21 cellular contexts compared by ENCODE assay signal in the genomic region with DNA sequence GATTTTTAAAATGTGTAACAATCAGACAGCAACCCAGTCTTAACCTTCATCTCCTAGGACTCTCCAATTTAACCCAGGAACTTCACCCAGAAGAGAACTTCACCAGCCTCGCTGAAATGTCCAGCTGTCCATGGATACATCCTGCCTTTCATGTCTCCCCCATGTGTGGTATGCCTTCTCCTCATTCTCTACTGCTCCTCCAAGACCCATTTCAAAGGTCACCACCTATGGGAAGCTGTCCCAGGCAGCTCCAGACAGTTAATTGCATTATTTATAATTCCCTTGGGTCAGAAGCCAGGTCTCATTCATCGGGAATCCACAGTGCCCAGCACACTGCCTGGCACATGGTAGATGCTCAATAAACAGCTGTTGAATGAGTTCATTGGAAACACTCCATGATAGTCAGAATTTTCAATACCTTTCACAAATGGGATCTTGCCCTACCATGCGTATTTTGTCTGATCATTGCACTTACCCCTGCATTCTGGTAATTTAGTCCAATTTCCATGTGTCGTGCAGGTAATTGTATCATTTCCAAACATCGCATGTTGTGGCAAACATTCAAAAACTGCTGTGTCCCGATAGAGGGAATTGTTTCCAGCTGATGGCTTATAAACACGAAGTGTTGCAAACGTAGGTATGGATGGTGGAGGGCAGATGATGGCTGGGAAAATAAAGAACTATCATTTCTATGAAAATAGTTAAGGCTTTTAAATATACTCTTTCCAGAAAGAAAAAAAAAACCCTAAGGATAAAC. TPM values are rescaled to one million over a fixed set of nuclear protein-coding genes. Genes with fewer than 3 reads are reported as not detected.
DNase-seq lines count a peak whose midpoint lies in the region; ATAC-seq and TF ChIP-seq lines count a peak whose summit lies in the region.
"Had no signal": no experiment of that assay in that cellular context is flagged by ENCODE, and none has a peak within 500 bp of the region (broad histone marks: within the 10 kb centered on the region; RNA-seq: fewer than 3 reads in every experiment).

No MANE protein-coding gene starts in this region.

- no peaks in the 10 kb centered on the region for H3K4me1 Mint-ChIP-seq in CD8-positive, alpha-beta memory T cell
- H3K4me1 Mint-ChIP-seq in immature natural killer cell: no peaks in the 10 kb centered on the region
- H3K4me1 Mint-ChIP-seq: CD14-positive monocyte; CD4-positive, CD25-positive, alpha-beta regulatory T cell had no signal

- H3K9me3 ChIP-seq in A673 (ENCODE audit: low read depth, low read length, poor library complexity, severe bottlenecking): no peaks in the 10 kb centered on the region
- no peaks in the 10 kb centered on the region for H3K9me3 ChIP-seq in HEK293 (ENCODE audit: control insufficient read depth, insufficient read depth, low read depth, low read length)
- H3K9me3 ChIP-seq in SK-N-MC (ENCODE audit: low read depth, low read length): no peaks in the 10 kb centered on the region
- H3K9me3 ChIP-seq in CD8-positive, alpha-beta memory T cell (ENCODE audit: low read length): no peaks in the 10 kb centered on the region
- H3K9me3 ChIP-seq: A549, BE2C, BLaER1, Caco-2 had no signal

- CTCF ChIA-PET in A673 (lab: Charles Lee): no interaction called here
- CTCF ChIA-PET in HEK293 (lab: Yijun Ruan, JAX): interaction anchor here (0.6 kb wide), 1 partner anchor 20 kb away, joined by 3 read pairs; no protein-coding TSS in a partner anchor
- CTCF ChIA-PET in CD8-positive, alpha-beta memory T cell (lab: Charles Lee): no interaction called here

- peak overlapping the region; percentile 37 for H3K9ac ChIP-seq in SK-N-MC (ENCODE audit: insufficient read length)
- H3K9ac ChIP-seq: BLaER1 had no signal

- H3K27ac Mint-ChIP-seq in CD8-positive, alpha-beta memory T cell: peak overlapping the region in 1 of 8 donors; percentile 87
- H3K27ac Mint-ChIP-seq in immature natural killer cell: no peak overlapping the region
- H3K27ac Mint-ChIP-seq: CD14-positive monocyte; CD4-positive, CD25-positive, alpha-beta regulatory T cell had no signal

- H3K4me3 ChIP-seq in A673 (ENCODE audit: low read depth, low read length, poor library complexity, severe bottlenecking): no peak overlapping the region
- no peak overlapping the region for H3K4me3 ChIP-seq in HEK293 (ENCODE audit: low read depth, low read length)
- 0 out of 2 replicates have a peak overlapping the region, but pooled peaks have one; percentile 6 for H3K4me3 ChIP-seq in SK-N-MC
- H3K4me3 ChIP-seq in CD8-positive, alpha-beta memory T cell (ENCODE audit: low read length): no peak overlapping the region
- H3K4me3 ChIP-seq: A549, BLaER1 had no signal

- no peaks in the 10 kb centered on the region for H3K27me3 ChIP-seq in A673 (replicated peaks; ENCODE audit: insufficient read depth, low read depth, low read length, poor library complexity)
- no peaks in the 10 kb centered on the region for H3K27me3 ChIP-seq in CD8-positive, alpha-beta memory T cell (ENCODE audit: insufficient read depth, low read length, poor library complexity, severe bottlenecking)
- H3K27me3 ChIP-seq: BLaER1 had no signal

- intact Hi-C loops in A673 (cut with micrococcal nuclease; ENCODE audit: unreplicated experiment): no loop called here

- POLR2A ChIA-PET in A673 (lab: Charles Lee; ENCODE audit: low non-redundant PET) (interaction anchor here (0.7 kb wide), 1 partner anchor 31 kb away, joined by 14 read pairs; no protein-coding TSS in a partner anchor), HEK293 (lab: Yijun Ruan, JAX) (no interaction called here)
- POLR2A ChIA-PET in CD8-positive, alpha-beta memory T cell (lab: Charles Lee): interaction anchor here (0.5 kb wide), 1 partner anchor 31 kb away, joined by 3 read pairs; no protein-coding TSS in a partner anchor

- no peaks in the 10 kb centered on the region for H3K36me3 ChIP-seq in A673 (ENCODE audit: insufficient read depth, low read length, poor library complexity, severe bottlenecking)
- no peaks in the 10 kb centered on the region for H3K36me3 ChIP-seq in HEK293 (ENCODE audit: control insufficient read depth in 2 of 2, insufficient read depth in 1 of 2, low read length in 2 of 2)
- H3K36me3 ChIP-seq in SK-N-MC (ENCODE audit: insufficient read depth, low read length): no peaks in the 10 kb centered on the region
- H3K36me3 ChIP-seq in CD8-positive, alpha-beta memory T cell (ENCODE audit: insufficient read depth, low read length): no peaks in the 10 kb centered on the region
- H3K36me3 ChIP-seq: BE2C, BLaER1 had no signal

- H3K4me1 ChIP-seq in A673 (ENCODE audit: insufficient read depth, low read length, poor library complexity, severe bottlenecking): peaks cover 17% of the 10 kb centered on the region
- H3K4me1 ChIP-seq in HEK293 (ENCODE audit: control insufficient read depth, insufficient read depth, low read length): no peaks in the 10 kb centered on the region
- H3K4me1 ChIP-seq in CD8-positive, alpha-beta memory T cell (ENCODE audit: insufficient read depth, low read length): no peaks in the 10 kb centered on the region
- H3K4me1 ChIP-seq: BE2C, Caco-2 had no signal

- H3K4me3 Mint-ChIP-seq in CD8-positive, alpha-beta memory T cell: no peak overlapping the region
- no peak overlapping the region for H3K4me3 Mint-ChIP-seq in immature natural killer cell
- H3K4me3 Mint-ChIP-seq: CD14-positive monocyte; CD4-positive, CD25-positive, alpha-beta regulatory T cell had no signal

- H3K36me3 Mint-ChIP-seq in CD8-positive, alpha-beta memory T cell: no peaks in the 10 kb centered on the region
- no peaks in the 10 kb centered on the region for H3K36me3 Mint-ChIP-seq in immature natural killer cell
- H3K36me3 Mint-ChIP-seq: CD14-positive monocyte; CD4-positive, alpha-beta memory T cell had no signal

- H3K27ac ChIP-seq in A673 (ENCODE audit: low read depth, low read length, poor library complexity, severe bottlenecking): peak overlapping the region; percentile 37
- H3K27ac ChIP-seq in HEK293 (ENCODE audit: extremely low read depth, low read depth, low read length): no peak overlapping the region
- H3K27ac ChIP-seq in SK-N-MC: peak overlapping the region; percentile 97
- H3K27ac ChIP-seq in CD8-positive, alpha-beta memory T cell (ENCODE audit: low read depth, low read length): no peak overlapping the region
- H3K27ac ChIP-seq: 22Rv1, A549, BLaER1 had no signal

- BruUV-seq in A673 (replicated peaks; lab: Mats Ljungman, UMichigan): TSS peak; percentile 95

- TF ChIP-seq CTCF in A673 (conservative IDR thresholded peaks at IDR 0.05; ENCODE audit: low read depth, low read length): no peak
- no peak for TF ChIP-seq CTCF in HEK293 (tag by site-specific recombination; IDR thresholded peaks at IDR 0.05)

- no peaks in the 10 kb centered on the region for H3K9me3 Mint-ChIP-seq in CD8-positive, alpha-beta memory T cell
- H3K9me3 Mint-ChIP-seq in immature natural killer cell: no peaks in the 10 kb centered on the region
- H3K9me3 Mint-ChIP-seq: CD4-positive, alpha-beta memory T cell had no signal

- H3K27me3 Mint-ChIP-seq in CD8-positive, alpha-beta memory T cell: peaks cover 14 to 43% of the 10 kb centered on the region in 2 donors
- peaks cover 0 to 13% (median 11%) of the 10 kb centered on the region in 3 donors for H3K27me3 Mint-ChIP-seq in immature natural killer cell (ENCODE audit: low read depth in 3 of 3)

- DNase-seq in A673 (ENCODE audit: low spot score) (no peak), SK-N-MC (ENCODE audit: low read depth, low spot score) (no peak), immature natural killer cell (no peak)
- no peak for DNase-seq in CD8-positive, alpha-beta memory T cell
- DNase-seq: ACHN; BE2C; C1 segment of cervical spinal cord; Caco-2; Calu3; CD4-positive, alpha-beta memory T cell; CD4-positive, CD25-positive, alpha-beta regulatory T cell; DMS79 treated with DMSO at 0.1 percent for 48 hours; GF-D8 had no signal

- no peak for ATAC-seq in GM18867 (IDR thresholded peaks at IDR 0.05; ENCODE audit: unreplicated experiment)
- ATAC-seq: A549 had no signal

TF ChIP-seq in HEK293, 187 proteins besides CTCF, POLR2A, EP300 and RAD21:
- TF ChIP-seq, protein P1, sequence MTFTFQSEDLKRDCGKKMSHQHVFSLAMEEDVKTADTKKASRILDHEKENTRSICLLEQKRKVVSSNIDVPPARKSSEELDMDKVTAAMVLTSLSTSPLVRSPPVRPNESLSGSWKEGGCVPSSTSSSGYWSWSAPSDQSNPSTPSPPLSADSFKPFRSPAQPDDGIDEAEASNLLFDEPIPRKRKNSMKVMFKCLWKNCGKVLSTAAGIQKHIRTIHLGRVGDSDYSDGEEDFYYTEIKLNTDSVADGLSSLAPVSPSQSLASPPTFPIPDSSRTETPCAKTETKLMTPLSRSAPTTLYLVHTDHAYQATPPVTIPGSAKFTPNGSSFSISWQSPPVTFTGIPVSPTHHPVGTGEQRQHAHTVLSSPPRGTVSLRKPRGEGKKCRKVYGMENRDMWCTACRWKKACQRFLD (tag by site-specific recombination; IDR thresholded peaks at IDR 0.05): no peak
- 0 out of 2 replicates have a peak, but pooled peaks have one; percentile 34 for TF ChIP-seq ZNF664 (tag by site-specific recombination; IDR thresholded peaks at IDR 0.05)
- TF ChIP-seq, protein P2, sequence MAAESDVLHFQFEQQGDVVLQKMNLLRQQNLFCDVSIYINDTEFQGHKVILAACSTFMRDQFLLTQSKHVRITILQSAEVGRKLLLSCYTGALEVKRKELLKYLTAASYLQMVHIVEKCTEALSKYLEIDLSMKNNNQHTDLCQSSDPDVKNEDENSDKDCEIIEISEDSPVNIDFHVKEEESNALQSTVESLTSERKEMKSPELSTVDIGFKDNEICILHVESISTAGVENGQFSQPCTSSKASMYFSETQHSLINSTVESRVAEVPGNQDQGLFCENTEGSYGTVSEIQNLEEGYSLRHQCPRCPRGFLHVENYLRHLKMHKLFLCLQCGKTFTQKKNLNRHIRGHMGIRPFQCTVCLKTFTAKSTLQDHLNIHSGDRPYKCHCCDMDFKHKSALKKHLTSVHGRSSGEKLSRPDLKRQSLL (tag by site-specific recombination; IDR thresholded peaks at IDR 0.05): no peak
- TF ChIP-seq ZFP37 (tag by site-specific recombination; IDR thresholded peaks at IDR 0.05): no peak
TF ChIP-seq in HEK293: peak in this region for 1.

RNA-seq across cellular contexts. Expression of a gene that starts 9.0 kb away (rescaled TPM):
- total RNA-seq in A673 (2021): 0.44 and 1.4 TPM in 2 replicates
- not detected for total RNA-seq in CD8-positive, alpha-beta memory T cell
- not detected for polyA plus RNA-seq in CD8-positive, alpha-beta memory T cell
- not detected for polyA plus RNA-seq in immature natural killer cell
- total RNA-seq: A172; Calu3; CD4-positive, alpha-beta memory T cell; CD4-positive, CD25-positive, alpha-beta regulatory T cell had no signal
- polyA plus RNA-seq: AG04450; CD14-positive monocyte; CD4-positive, CD25-positive, alpha-beta regulatory T cell had no signal

RNA-seq across cellular contexts. Expression of a gene that starts 28.3 kb away (rescaled TPM):
- 27.2 and 28.0 TPM in 2 replicates for total RNA-seq in A673 (2021)
- 1 to 10 TPM; 3.0 to 4.5 TPM for total RNA-seq in CD8-positive, alpha-beta memory T cell
- 0.64 TPM for polyA plus RNA-seq in CD8-positive, alpha-beta memory T cell
- polyA plus RNA-seq in immature natural killer cell: under 1 TPM in 2 of 3 donors, not detected in 1; 0.13 to 0.25 TPM

Comparison
In these comparisons a context has a peak if more than half of its experiments do, and no peak if none do; other contexts are left out.
1. H3K27ac ChIP-seq: peak in A673 (single experiment) and SK-N-MC (single experiment); none in HEK293 (single experiment) and CD8-positive, alpha-beta memory T cell (single experiment).